In genomic region chr17:4997302-4998026, GRCh38 we compare ENCODE assay signal across 8 cellular contexts. TPM values are rescaled to one million over a fixed set of nuclear protein-coding genes. Genes with fewer than 3 reads are reported as not detected.
DNase-seq lines count a peak whose midpoint lies in the region; ATAC-seq, FAIRE-seq and TF ChIP-seq lines count a peak whose summit lies in the region.

Gene INCA1, minus strand, starts transcription at chr17:4997522. Its CDS starts 3,085 bp downstream, at chr17:4994437.
Gene KIF1C, plus strand, starts transcription at chr17:4997950. Its CDS starts 2,297 bp downstream, at chr17:5000247.

- H3K27me3 Mint-ChIP-seq in T-helper 17 cell, result no peaks in the 10 kb centered on the region

- H3K4me1 ChIP-seq in right cardiac atrium (ENCODE audit: control insufficient read depth, insufficient read depth, low read length), result no peaks in the 10 kb centered on the region
- H3K4me1 ChIP-seq in rectal smooth muscle tissue (ENCODE audit: control insufficient read depth, insufficient read depth, low read length), result peaks cover 12% of the 10 kb centered on the region
- peaks cover 33% of the 10 kb centered on the region for H3K4me1 ChIP-seq in vagina

- H3K36me3 Mint-ChIP-seq in T-helper 17 cell (ENCODE audit: low read depth), result no peaks in the 10 kb centered on the region

- peaks cover 28% of the 10 kb centered on the region for H3K4me1 Mint-ChIP-seq in T-helper 17 cell

- under 1% methylated on average over 93 of the region's 93 CpGs for WGBS in right cardiac atrium

- H3K27ac ChIP-seq in angular gyrus (ENCODE audit: low read depth, low read length) (peak within 1 kb of the TSS; percentile 99), right cardiac atrium (ENCODE audit: low read length) (peak within 1 kb of the TSS; percentile 94), rectal smooth muscle tissue (ENCODE audit: low read depth, low read length) (peak within 1 kb of the TSS; percentile 95), vagina (peak within 1 kb of the TSS; percentile 89)

- peak in 1 of 3 experiments; percentile 27 for TF ChIP-seq CTCF in vagina (IDR thresholded peaks at IDR 0.05)

- peak; percentile 98 for DNase-seq in GM12892 (ENCODE audit: insufficient read length)
- peak; percentile 86 for DNase-seq in NCI-H1105 treated with DMSO at 0.1 percent for 48 hours (lab: John Stamatoyannopoulos, UW)
- DNase-seq in T-helper 17 cell, result peak; percentile 88 to 90 (median 88)
- peak; percentile 95 to 98 (median 98) for DNase-seq in right cardiac atrium
- no peak for DNase-seq in vagina (ENCODE audit: extremely low spot score in 2 of 2)

- peak; percentile 99 for FAIRE-seq in GM12892 (lab: Jason Lieb, UNC)

- H3K4me3 ChIP-seq in right cardiac atrium (ENCODE audit: low read length) (peak within 1 kb of the TSS; percentile 89), rectal smooth muscle tissue (ENCODE audit: low read length) (peak within 1 kb of the TSS; percentile 92), vagina (peak within 1 kb of the TSS; percentile 85 to 95)

- ATAC-seq in HG02678 (IDR thresholded peaks at IDR 0.05; ENCODE audit: unreplicated experiment) (peak; percentile 90), T-helper 17 cell (peak; percentile 96), right cardiac atrium (peak; percentile 93 to 94)

- intact Hi-C loops in right cardiac atrium (cut with DNase I) (no loop called here), vagina (cut with DNase I) (loop anchor here (5.0 kb wide), 1 partner anchor 50 kb away; the partner anchor contains the start of gene PFN1)

- peak within 1 kb of the TSS; percentile 92 for H3K4me3 Mint-ChIP-seq in T-helper 17 cell

- peak within 1 kb of the TSS; percentile 88 for H3K27ac Mint-ChIP-seq in T-helper 17 cell

- H3K9ac ChIP-seq in rectal smooth muscle tissue (ENCODE audit: low read length), result peak within 1 kb of the TSS; percentile 76

- TF ChIP-seq POLR2A in GM12892 (IDR thresholded peaks at IDR 0.05; ENCODE audit: low read depth, low read length) (peak; percentile 36; the same call in 1 of the 2 replicates), vagina (IDR thresholded peaks at IDR 0.05) (peak in 1 of 2 donors; percentile 66)

- no peaks in the 10 kb centered on the region for H3K9me3 ChIP-seq in T-helper 17 cell (ENCODE audit: control insufficient read depth, low read length, poor library complexity, severe bottlenecking)
- H3K9me3 ChIP-seq in right cardiac atrium (ENCODE audit: control insufficient read depth, low read length), result no peaks in the 10 kb centered on the region
- no peaks in the 10 kb centered on the region for H3K9me3 ChIP-seq in vagina

- H3K27me3 ChIP-seq in right cardiac atrium (ENCODE audit: control insufficient read depth, insufficient read depth), result no peaks in the 10 kb centered on the region
- H3K27me3 ChIP-seq in rectal smooth muscle tissue (ENCODE audit: control insufficient read depth, insufficient read depth, low read length), result no peaks in the 10 kb centered on the region
- no peaks in the 10 kb centered on the region for H3K27me3 ChIP-seq in vagina

- H3K36me3 ChIP-seq in rectal smooth muscle tissue (ENCODE audit: control insufficient read depth, insufficient read depth, low read length), result peaks cover 14% of the 10 kb centered on the region
- H3K36me3 ChIP-seq in vagina, result peaks cover 0 to 13% of the 10 kb centered on the region in 2 donors

RNA-seq across cellular contexts. Expression of gene INCA1, which starts in this region (rescaled TPM):
- 0.95 TPM for polyA plus RNA-seq in GM12892 (2012; ENCODE audit: missing spikeins)
- total RNA-seq in T-helper 17 cell, result not detected
- total RNA-seq in right cardiac atrium, result 1 to 10 TPM; 2.2 to 3.8 (median 3.2) TPM
- 5.0 TPM for polyA plus RNA-seq in right cardiac atrium
- total RNA-seq in vagina, result 1.7 TPM

RNA-seq across cellular contexts. Expression of gene KIF1C, which starts in this region (rescaled TPM):
- polyA plus RNA-seq in GM12892 (2012; ENCODE audit: missing spikeins), result 17.6 TPM
- total RNA-seq in T-helper 17 cell, result 10 to 100 TPM; 15.4 to 19.3 TPM
- 100 to 1,000 TPM; 519 to 727 (median 570) TPM for total RNA-seq in right cardiac atrium
- polyA plus RNA-seq in right cardiac atrium, result 406 TPM
- total RNA-seq in vagina, result 46.9 TPM

Comparison
In these comparisons a context has a peak if more than half of its experiments do, and no peak if none do; other contexts are left out.
1. RNA of gene KIF1C (total RNA-seq): 519 to 727 TPM in right cardiac atrium; 46.9 TPM in vagina (single experiment) and 15.4 to 19.3 TPM in T-helper 17 cell; every median in the first group is over 10 times any median in the second.
2. DNase-seq: peak in GM12892 (single experiment), NCI-H1105 treated with DMSO at 0.1 percent for 48 hours (single experiment), T-helper 17 cell (3 of 3) and right cardiac atrium (3 of 3); none in vagina (0 of 2).
3. Peak in every context shown above with its lines, with median percentiles within 50 percentile points of each other: ATAC-seq, H3K27ac ChIP-seq and H3K4me3 ChIP-seq.